27 cellular contexts compared by ENCODE assay signal in genomic region chr5:172171118-172171775, GRCh38. TPM values are rescaled to one million over a fixed set of nuclear protein-coding genes. Genes with fewer than 3 reads are reported as not detected.
A peak's percentile ranks its signal among the peaks of the same experiment; 100 is the strongest.
DNase-seq lines count a peak whose midpoint lies in the region; ATAC-seq lines count a peak whose summit lies in the region.
"Had no signal": no experiment of that assay in that cellular context is flagged by ENCODE, and none has a peak within 500 bp of the region (broad histone marks: within the 10 kb centered on the region; RNA-seq: fewer than 3 reads in every experiment).

No MANE protein-coding gene starts in this region.

- H3K9me3 Mint-ChIP-seq in activated naive CD4-positive, alpha-beta T cell treated with anti-CD3 and anti-CD28 coated beads, Interleukin-2, amount 50 U/mL, for 72 hours = no peaks in the 10 kb centered on the region
- no peaks in the 10 kb centered on the region for H3K9me3 Mint-ChIP-seq in activated naive CD4-positive, alpha-beta T cell treated with anti-CD3 and anti-CD28 coated beads for 36 hours
- H3K9me3 Mint-ChIP-seq in immature natural killer cell = no peaks in the 10 kb centered on the region
- H3K9me3 Mint-ChIP-seq in stimulated activated memory B cell treated with anti-CD40 and anti-IgM and Interleukin-4, amounts not matched to agents 10 μg/mL and 1 μg/mL and 100 μg/mL, for 72 hours = no peaks in the 10 kb centered on the region

- H3K36me3 Mint-ChIP-seq in activated naive CD4-positive, alpha-beta T cell treated with anti-CD3 and anti-CD28 coated beads, Interleukin-2, amount 50 U/mL, for 72 hours = peaks cover 1 to 27% of the 10 kb centered on the region in 2 donors
- peaks cover 13% of the 10 kb centered on the region for H3K36me3 Mint-ChIP-seq in activated naive CD4-positive, alpha-beta T cell treated with anti-CD3 and anti-CD28 coated beads for 36 hours (ENCODE audit: low read depth)
- peaks cover 0 to 16% (median 9%) of the 10 kb centered on the region in 3 donors for H3K36me3 Mint-ChIP-seq in immature natural killer cell
- H3K36me3 Mint-ChIP-seq in stimulated activated memory B cell treated with anti-CD40 and anti-IgM and Interleukin-4, amounts not matched to agents 10 μg/mL and 1 μg/mL and 100 μg/mL, for 72 hours = peaks cover 33% of the 10 kb centered on the region

- peaks cover 84% of the 10 kb centered on the region for H3K4me1 Mint-ChIP-seq in activated naive CD4-positive, alpha-beta T cell treated with anti-CD3 and anti-CD28 coated beads for 36 hours (ENCODE audit: low read depth)
- peaks cover 99 to 100% of the 10 kb centered on the region in 2 donors for H3K4me1 Mint-ChIP-seq in immature natural killer cell
- peaks cover 99% of the 10 kb centered on the region for H3K4me1 Mint-ChIP-seq in stimulated activated memory B cell treated with anti-CD40 and anti-IgM and Interleukin-4, amounts not matched to agents 10 μg/mL and 1 μg/mL and 100 μg/mL, for 72 hours

- DNase-seq in activated naive CD4-positive, alpha-beta T cell treated with anti-CD3 and anti-CD28 coated beads, Interleukin-2, amount 50 U/mL, for 72 hours (ENCODE audit: low spot score in 2 of 2) = no peak
- no peak for DNase-seq in activated naive CD4-positive, alpha-beta T cell treated with anti-CD3 and anti-CD28 coated beads for 36 hours
- DNase-seq in RPMI7951 (ENCODE audit: low read depth) (peak; percentile 50), immature natural killer cell (no peak), NCI-H510A treated with DMSO at 0.1 percent for 48 hours (lab: John Stamatoyannopoulos, UW) (no peak)
- no peak for DNase-seq in stimulated activated CD4-positive, alpha-beta T cell treated with anti-CD3 and anti-CD28 coated beads, Interleukin-4, amount 100 ng/mL, for 4 hours
- DNase-seq in stimulated activated CD4-positive, alpha-beta T cell treated with anti-CD3 and anti-CD28 coated beads, Interleukin-4, amount 100 ng/mL, for 1 hour = no peak
- DNase-seq: activated effector memory CD4-positive, alpha-beta T cell treated with Interleukin-2 at 50 U/mL for 16 hours; brain microvascular endothelial cell; DMS153; effector CD8-positive, alpha-beta T cell; foreskin keratinocyte; IMR-90; mesendoderm; NCI-H1105 treated with DMSO at 0.1 percent for 48 hours; NCI-H2081 treated with DMSO at 0.1 percent for 48 hours; OCI-M1; SHP77; spleen; stimulated activated CD4-positive, alpha-beta T cell treated with anti-CD3 and anti-CD28 coated beads, Interleukin-2, amount 100 ng/mL, for 48 hours; stimulated activated naive CD4-positive, alpha-beta T cell treated with Interleukin-2 at 50 U/mL for 16 hours had no signal

- no peak for ATAC-seq in activated naive CD4-positive, alpha-beta T cell treated with anti-CD3 and anti-CD28 coated beads, Interleukin-2, amount 50 U/mL, for 72 hours
- no peak for ATAC-seq in stimulated activated memory B cell treated with anti-CD40 and anti-IgM and Interleukin-4, amounts not matched to agents 10 μg/mL and 1 μg/mL and 100 μg/mL, for 72 hours
- ATAC-seq: activated CD4-positive, CD25-positive, alpha-beta regulatory T cell treated with anti-CD3 and anti-CD28 coated beads, Interleukin-2, amount 50 U/mL, for 24 hours; esophagus mucosa; foreskin keratinocyte had no signal

- H3K4me3 Mint-ChIP-seq in activated naive CD4-positive, alpha-beta T cell treated with anti-CD3 and anti-CD28 coated beads for 36 hours = no peak overlapping the region
- peak overlapping the region; percentile 12 to 94 (median 23) for H3K4me3 Mint-ChIP-seq in immature natural killer cell
- H3K4me3 Mint-ChIP-seq in stimulated activated memory B cell treated with anti-CD40 and anti-IgM and Interleukin-4, amounts not matched to agents 10 μg/mL and 1 μg/mL and 100 μg/mL, for 72 hours = no peak overlapping the region

- H3K27me3 Mint-ChIP-seq in activated naive CD4-positive, alpha-beta T cell treated with anti-CD3 and anti-CD28 coated beads for 36 hours (ENCODE audit: low read depth) = no peaks in the 10 kb centered on the region
- H3K27me3 Mint-ChIP-seq in immature natural killer cell (ENCODE audit: low read depth in 3 of 3) = peaks cover 21 to 31% (median 30%) of the 10 kb centered on the region in 3 donors
- H3K27me3 Mint-ChIP-seq in stimulated activated memory B cell treated with anti-CD40 and anti-IgM and Interleukin-4, amounts not matched to agents 10 μg/mL and 1 μg/mL and 100 μg/mL, for 72 hours = no peaks in the 10 kb centered on the region

- intact Hi-C loops in activated naive CD4-positive, alpha-beta T cell treated with anti-CD3 and anti-CD28 coated beads for 36 hours (cut with micrococcal nuclease) = loop anchor here (10.0 kb wide), 2 partner anchors 1836 to 1876 kb away; partner anchors contain the start of gene LCP2

- CTCF ChIA-PET in activated naive CD4-positive, alpha-beta T cell treated with anti-CD3 and anti-CD28 coated beads for 36 hours (lab: Charles Lee) = interaction anchor here (0.6 to 1.8 kb wide), 3 partner anchors 9 to 108 kb away, joined by 3 to 6 read pairs (median 4); no protein-coding TSS in a partner anchor

- H3K27ac Mint-ChIP-seq in activated naive CD4-positive, alpha-beta T cell treated with anti-CD3 and anti-CD28 coated beads, Interleukin-2, amount 50 U/mL, for 72 hours = peak overlapping the region; percentile 22 to 52
- H3K27ac Mint-ChIP-seq in activated naive CD4-positive, alpha-beta T cell treated with anti-CD3 and anti-CD28 coated beads for 36 hours = no peak overlapping the region
- H3K27ac Mint-ChIP-seq in immature natural killer cell = peak overlapping the region; percentile 99 to 100 (median 100)
- peak overlapping the region; percentile 10 for H3K27ac Mint-ChIP-seq in stimulated activated memory B cell treated with anti-CD40 and anti-IgM and Interleukin-4, amounts not matched to agents 10 μg/mL and 1 μg/mL and 100 μg/mL, for 72 hours

RNA-seq across cellular contexts. Expression of gene STK10, which starts 16.8 kb away (rescaled TPM):
- total RNA-seq in activated naive CD4-positive, alpha-beta T cell treated with anti-CD3 and anti-CD28 coated beads, Interleukin-2, amount 50 U/mL, for 72 hours = 10 to 100 TPM; 42.9 to 92.2 TPM
- total RNA-seq in activated naive CD4-positive, alpha-beta T cell treated with anti-CD3 and anti-CD28 coated beads for 36 hours = 10 to 100 TPM; 44.7 to 55.1 TPM
- 20.1 and 21.1 TPM in 2 replicates for total RNA-seq in RPMI7951 (2014; rRNA removed; shearing (Covaris generic))
- polyA plus RNA-seq in immature natural killer cell = 100 to 1,000 TPM in 1 of 3 donors, 10 to 100 TPM in 2; 24.8 to 274 (median 54.9) TPM

RNA-seq across cellular contexts. Expression of gene EFCAB9, which starts 22.7 kb away (rescaled TPM):
- total RNA-seq in activated naive CD4-positive, alpha-beta T cell treated with anti-CD3 and anti-CD28 coated beads, Interleukin-2, amount 50 U/mL, for 72 hours = not detected
- not detected for total RNA-seq in activated naive CD4-positive, alpha-beta T cell treated with anti-CD3 and anti-CD28 coated beads for 36 hours
- not detected in 2 replicates for total RNA-seq in RPMI7951 (2014; rRNA removed; shearing (Covaris generic))
- polyA plus RNA-seq in immature natural killer cell = not detected
- total RNA-seq: esophagus mucosa, foreskin keratinocyte, IMR-90, left lobe of liver, right cardiac atrium, spleen, tibial nerve had no signal
- polyA plus RNA-seq: foreskin keratinocyte, IMR-90, right cardiac atrium, spleen had no signal

Comparison
In these comparisons a context has a peak if more than half of its experiments do, and no peak if none do; other contexts are left out.
1. H3K4me3 Mint-ChIP-seq: peak in immature natural killer cell (5 of 5); none in activated naive CD4-positive, alpha-beta T cell treated with anti-CD3 and anti-CD28 coated beads for 36 hours (single experiment) and stimulated activated memory B cell treated with anti-CD40 and anti-IgM and Interleukin-4, amounts not matched to agents 10 μg/mL and 1 μg/mL and 100 μg/mL, for 72 hours (single experiment).